ENCODE assay signal across 18 cellular contexts in genomic region chr4:56671860-56672259, GRCh38.
"Had no signal": no experiment of that assay in that cellular context is flagged by ENCODE, and none has a peak within 500 bp of the region (broad histone marks: within the 10 kb centered on the region; RNA-seq: fewer than 3 reads in every experiment).

No MANE protein-coding gene starts in this region.

- H3K4me3 ChIP-seq: psoas muscle, testis, upper lobe of right lung had no signal

- H3K27ac Mint-ChIP-seq: activated naive CD4-positive, alpha-beta T cell treated with anti-CD3 and anti-CD28 coated beads, Interleukin-2, amount 50 U/mL, for 24 hours; nephron progenitor cell; T-helper 2 cell treated with Interferon-gamma antibody and Interleukin-4, amounts not matched to agents 5 μg/mL and 100 μg/mL, for 36 hours had no signal

- H3K27me3 ChIP-seq: brain microvascular endothelial cell, testis, upper lobe of right lung had no signal

- H3K36me3 ChIP-seq: brain microvascular endothelial cell, upper lobe of right lung had no signal

- H3K9me3 Mint-ChIP-seq: activated naive CD4-positive, alpha-beta T cell treated with anti-CD3 and anti-CD28 coated beads, Interleukin-2, amount 50 U/mL, for 24 hours; nephron progenitor cell had no signal

- H3K4me1 Mint-ChIP-seq: activated naive CD4-positive, alpha-beta T cell treated with anti-CD3 and anti-CD28 coated beads, Interleukin-2, amount 50 U/mL, for 24 hours; nephron progenitor cell had no signal

- H3K27ac ChIP-seq: brain microvascular endothelial cell, psoas muscle, testis, upper lobe of right lung had no signal

- H3K9me3 ChIP-seq: psoas muscle, testis, upper lobe of right lung had no signal

- H3K4me1 ChIP-seq: psoas muscle, testis, upper lobe of right lung had no signal

- DNase-seq: activated CD4-positive, alpha-beta T cell treated with anti-CD3 and anti-CD28 coated beads, Interleukin-2, amount 50 U/mL, for 4 hours; activated CD4-positive, CD25-positive, alpha-beta regulatory T cell treated with anti-CD3 and anti-CD28 coated beads, Interleukin-2, amount 50 U/mL, for 72 hours; activated effector memory CD4-positive, alpha-beta T cell treated with Interleukin-2 at 50 U/mL for 16 hours; activated T-cell treated with anti-CD3 and anti-CD28 coated beads, Interleukin-2, amount 50 U/mL, for 1 hour; amygdala; brain microvascular endothelial cell; hippocampal formation; kidney glomerular epithelial cell; nephron progenitor cell; psoas muscle; stimulated activated CD4-positive, alpha-beta T cell treated with anti-CD3 and anti-CD28 coated beads, Interleukin-12 subunit alpha, Interleukin-12 subunit beta, amount 100 ng/mL, for 4 hours; stimulated activated naive CD4-positive, alpha-beta T cell treated with Interleukin-2 at 50 U/mL for 16 hours; testis; upper lobe of right lung had no signal

- H3K4me3 Mint-ChIP-seq: activated naive CD4-positive, alpha-beta T cell treated with anti-CD3 and anti-CD28 coated beads, Interleukin-2, amount 50 U/mL, for 24 hours; nephron progenitor cell; T-helper 2 cell treated with Interferon-gamma antibody and Interleukin-4, amounts not matched to agents 5 μg/mL and 100 μg/mL, for 36 hours had no signal

- FAIRE-seq: endometrium had no signal

- H3K27me3 Mint-ChIP-seq: activated naive CD4-positive, alpha-beta T cell treated with anti-CD3 and anti-CD28 coated beads, Interleukin-2, amount 50 U/mL, for 24 hours had no signal

- ATAC-seq: psoas muscle, sciatic nerve, upper lobe of right lung had no signal
